Comparison of ENCODE assay signal across 20 cellular contexts in the genomic region with DNA sequence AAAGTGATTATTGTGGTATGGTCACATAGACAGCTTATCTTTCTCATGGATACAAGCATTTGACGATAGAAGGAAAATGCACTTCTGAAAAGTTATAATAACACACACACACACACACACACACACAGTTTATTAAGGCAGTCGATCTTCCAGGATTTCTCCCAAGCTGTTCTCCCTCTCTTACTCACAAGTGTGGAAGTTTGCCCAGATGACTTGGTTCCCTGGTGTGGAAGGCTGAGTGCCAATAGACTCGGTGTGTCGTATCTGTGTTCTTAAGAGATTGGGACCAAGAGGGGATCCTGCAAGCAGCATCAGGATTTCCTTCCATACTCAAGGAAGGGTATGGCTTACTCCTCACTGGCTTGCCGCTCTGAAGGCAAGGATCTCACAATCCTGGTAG.
"Had no signal": no experiment of that assay in that cellular context is flagged by ENCODE, and none has a peak within 500 bp of the region (broad histone marks: within the 10 kb centered on the region; RNA-seq: fewer than 3 reads in every experiment).

No MANE protein-coding gene starts in this region.

- DNase-seq: activated CD4-positive, alpha-beta T cell treated with anti-CD3 and anti-CD28 coated beads, Interleukin-2, amount 10 ng/mL, durations not matched to agents 7 days and 5 days; activated CD8-positive, alpha-beta T cell treated with anti-CD3 and anti-CD28 coated beads, Interleukin-2, amount 10 ng/mL, durations not matched to agents 7 days and 5 days; activated naive CD4-positive, alpha-beta T cell treated with Interleukin-2 at 50 U/mL for 16 hours; activated naive CD8-positive, alpha-beta T cell treated with anti-CD3 and anti-CD28 coated beads, Interleukin-2, amount 10 ng/mL, durations not matched to agents 7 days and 5 days; activated T-cell treated with anti-CD3 and anti-CD28 coated beads, Interleukin-2, amount 50 U/mL, for 24 hours; colonic mucosa; immature natural killer cell; mesenchymal stem cell; mucosa of descending colon; naive thymus-derived CD4-positive, alpha-beta T cell; right cardiac atrium; small intestine; stimulated activated CD4-positive, alpha-beta T cell treated with anti-CD3 and anti-CD28 coated beads, Interleukin-4, amount 100 ng/mL, for 24 hours; stomach; upper lobe of right lung had no signal

- H3K9ac ChIP-seq: neural progenitor cell had no signal

- H3K27ac ChIP-seq: colonic mucosa, neural progenitor cell, prostate gland, stomach, thoracic aorta, upper lobe of right lung had no signal

- ATAC-seq: activated CD4-positive, CD25-positive, alpha-beta regulatory T cell treated with anti-CD3 and anti-CD28 coated beads, Interleukin-2, amount 50 U/mL, for 24 hours; activated CD8-positive, alpha-beta T cell treated with anti-CD3 and anti-CD28 coated beads, Interleukin-2, amount 10 ng/mL, durations not matched to agents 7 days and 5 days; mucosa of descending colon; naive thymus-derived CD4-positive, alpha-beta T cell; right cardiac atrium; stimulated activated effector memory CD8-positive, alpha-beta T cell treated with anti-CD3 and anti-CD28 coated beads, Interleukin-12 subunit alpha, Interleukin-12 subunit beta, amount 100 ng/mL, for 72 hours; upper lobe of right lung had no signal

- H3K27me3 ChIP-seq: colonic mucosa, neural progenitor cell, stomach, upper lobe of right lung had no signal

- H3K9me3 ChIP-seq: colonic mucosa, prostate gland, stomach, thoracic aorta, upper lobe of right lung had no signal

- H3K4me3 ChIP-seq: colonic mucosa, mucosa of descending colon, neural progenitor cell, prostate gland, stomach, thoracic aorta, upper lobe of right lung had no signal

- H2AFZ ChIP-seq: neural progenitor cell had no signal

- FAIRE-seq: small intestine had no signal

- H3K4me1 ChIP-seq: colonic mucosa, prostate gland, upper lobe of right lung had no signal

- H3K36me3 ChIP-seq: colonic mucosa, neural progenitor cell, prostate gland, stomach, thoracic aorta, upper lobe of right lung had no signal
